9 cellular contexts compared by ENCODE assay signal in genomic region chr6:100065348-100065747, GRCh38.
"Had no signal": no experiment of that assay in that cellular context is flagged by ENCODE, and none has a peak within 500 bp of the region (broad histone marks: within the 10 kb centered on the region; RNA-seq: fewer than 3 reads in every experiment).

No MANE protein-coding gene starts in this region.

- H3K27ac Mint-ChIP-seq: GM23338, H9, HFFc6, IgD-negative memory B cell had no signal

- DNase-seq: H9, HFFc6 had no signal

- H3K4me2 ChIP-seq: GM23338 had no signal

- H3K27ac ChIP-seq: HL-60 had no signal

- FAIRE-seq: H1, H54, HepG2 had no signal

- H2AFZ ChIP-seq: GM23338 had no signal

- ATAC-seq: GM23338, HCT116, HepG2 had no signal

- H3K4me1 Mint-ChIP-seq: GM23338, H9, IgD-negative memory B cell had no signal

- H3K4me3 Mint-ChIP-seq: GM23338, H9, HFFc6, IgD-negative memory B cell had no signal

- H3K4me3 ChIP-seq: GM23338 had no signal
